Comparison of ENCODE assay signal across 11 cellular contexts in genomic region chr4:70714488-70714887, GRCh38. TPM values are rescaled to one million over a fixed set of nuclear protein-coding genes. Genes with fewer than 3 reads are reported as not detected.
DNase-seq lines count a peak whose midpoint lies in the region; ATAC-seq, FAIRE-seq and TF ChIP-seq lines count a peak whose summit lies in the region.
"Had no signal": no experiment of that assay in that cellular context is flagged by ENCODE, and none has a peak within 500 bp of the region (broad histone marks: within the 10 kb centered on the region; RNA-seq: fewer than 3 reads in every experiment).

No MANE protein-coding gene starts in this region.

- intact Hi-C loops in kidney (cut with DNase I), result no loop called here

- DNase-seq in kidney (no peak), OCI-M2 (lab: John Stamatoyannopoulos, UW; ENCODE audit: unreplicated experiment) (no peak), SIG-M5 (lab: John Stamatoyannopoulos, UW) (no peak)
- no peak for DNase-seq in activated CD8-positive, alpha-beta memory T cell treated with anti-CD3 and anti-CD28 coated beads, Interleukin-2, amount 50 U/mL, for 48 hours
- DNase-seq in activated CD4-positive, alpha-beta T cell treated with anti-CD3 and anti-CD28 coated beads for 1 hour, result no peak
- DNase-seq: COR-L47 had no signal

- H3K27ac ChIP-seq in kidney (ENCODE audit: low read depth in 2 of 2, low read length in 2 of 2), result peak overlapping the region; percentile 71 to 91
- H3K27ac ChIP-seq: breast epithelium had no signal

- peaks cover 16 to 18% of the 10 kb centered on the region in 2 donors for H3K4me1 ChIP-seq in kidney (ENCODE audit: control insufficient read depth in 1 of 2, insufficient read depth in 1 of 2, low read depth in 1 of 2, low read length in 2 of 2)
- H3K4me1 ChIP-seq: breast epithelium had no signal

- no peak for TF ChIP-seq CTCF in kidney (IDR thresholded peaks at IDR 0.05; ENCODE audit: borderline replicate concordance, extremely low read depth, insufficient read depth)

- peak overlapping the region; percentile 25 to 36 for H3K4me3 ChIP-seq in kidney (ENCODE audit: low read length in 2 of 2)
- H3K4me3 ChIP-seq: breast epithelium had no signal

- FAIRE-seq in kidney (lab: Jason Lieb, UNC), result no peak

- H3K36me3 ChIP-seq in kidney (ENCODE audit: control insufficient read depth in 1 of 2, insufficient read depth in 2 of 2, low read length in 2 of 2), result no peaks in the 10 kb centered on the region
- H3K36me3 ChIP-seq: breast epithelium had no signal

- ATAC-seq in GM18517 (IDR thresholded peaks at IDR 0.05; ENCODE audit: unreplicated experiment) (peak; percentile 65), GM21619 (IDR thresholded peaks at IDR 0.05; ENCODE audit: unreplicated experiment) (peak; percentile 50), HG03342 (IDR thresholded peaks at IDR 0.05; ENCODE audit: unreplicated experiment) (peak; percentile 43)

- H3K9me3 ChIP-seq in kidney (ENCODE audit: control insufficient read depth in 1 of 2, low read length in 2 of 2), result no peaks in the 10 kb centered on the region
- H3K9me3 ChIP-seq: breast epithelium had no signal

- H3K9ac ChIP-seq in kidney (ENCODE audit: low read length in 2 of 2), result no peak overlapping the region

RNA-seq across cellular contexts. Expression of gene RUFY3, which starts 7.3 kb away (rescaled TPM):
- 72.5 TPM for total RNA-seq in kidney
- 40.6 TPM for polyA plus RNA-seq in kidney (ENCODE audit: insufficient read depth, low read depth, low replicate concordance)

RNA-seq across cellular contexts. Expression of gene UTP3, which starts 26.2 kb away (rescaled TPM):
- total RNA-seq in kidney, result 28.6 TPM
- polyA plus RNA-seq in kidney (ENCODE audit: insufficient read depth, low read depth, low replicate concordance), result 25.8 TPM

RNA-seq across cellular contexts. Expression of gene JCHAIN, which starts 48.2 kb away (rescaled TPM):
- total RNA-seq in kidney, result 355 TPM
- polyA plus RNA-seq in kidney (ENCODE audit: insufficient read depth, low read depth, low replicate concordance), result 5.1 TPM
- total RNA-seq: activated CD8-positive, alpha-beta memory T cell treated with anti-CD3 and anti-CD28 coated beads for 36 hours had no signal
